8 cellular contexts compared by ENCODE assay signal in the genomic region with DNA sequence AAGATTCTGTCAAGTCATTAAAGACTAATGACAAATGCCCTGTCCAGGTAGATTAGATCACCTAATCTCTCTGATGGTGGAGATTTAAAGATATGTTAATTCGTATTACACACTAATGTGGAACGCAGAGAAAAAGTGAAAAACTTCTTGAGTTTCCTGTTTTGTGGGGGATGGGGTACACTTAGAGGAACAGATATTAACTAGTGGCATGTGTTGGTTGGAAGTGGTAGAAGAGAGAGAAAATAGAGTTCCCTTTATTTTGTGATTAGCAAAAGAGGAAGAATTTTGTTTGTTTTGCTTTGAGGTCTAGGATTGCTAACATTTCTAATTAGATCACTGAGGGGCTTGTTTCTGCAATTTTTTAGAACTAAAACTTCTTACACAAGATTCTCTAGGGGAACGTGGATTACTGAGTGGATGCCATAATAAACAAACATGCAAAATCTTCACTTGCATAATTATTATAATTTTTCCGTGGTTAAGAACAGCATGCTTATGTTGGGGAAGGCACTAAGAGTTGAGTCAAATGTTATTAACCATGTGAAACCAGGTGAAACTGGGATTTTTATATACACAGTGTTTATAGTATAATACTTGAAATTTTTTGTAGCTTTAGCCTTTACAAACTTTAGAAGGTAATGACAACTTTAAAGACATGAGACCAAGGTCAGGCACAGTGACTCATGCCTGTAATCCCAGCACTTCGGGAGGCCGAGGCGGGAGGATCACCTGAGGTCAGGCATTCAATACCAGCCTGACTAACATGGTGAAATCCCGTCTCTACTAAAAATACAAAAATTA.
DNase-seq lines count a peak whose midpoint lies in the region; ATAC-seq lines count a peak whose summit lies in the region.

No MANE protein-coding gene starts in this region.

- ATAC-seq in GM18867 (IDR thresholded peaks at IDR 0.05; ENCODE audit: unreplicated experiment) (peak; percentile 43), GM21528 (IDR thresholded peaks at IDR 0.05; ENCODE audit: low FRiP score, unreplicated experiment) (no peak), HG02588 (IDR thresholded peaks at IDR 0.05; ENCODE audit: unreplicated experiment) (no peak), GM18870 (IDR thresholded peaks at IDR 0.05; ENCODE audit: unreplicated experiment) (no peak)

- H3K27me3 Mint-ChIP-seq in IgD-negative memory B cell = no peaks in the 10 kb centered on the region
- no peaks in the 10 kb centered on the region for H3K27me3 Mint-ChIP-seq in activated naive CD8-positive, alpha-beta T cell

- H3K9me3 ChIP-seq in muscle layer of duodenum (ENCODE audit: control insufficient read depth in 1 of 2, low read length in 2 of 2) = no peaks in the 10 kb centered on the region

- peak overlapping the region; percentile 31 to 87 (median 70) for H3K4me3 Mint-ChIP-seq in IgD-negative memory B cell
- H3K4me3 Mint-ChIP-seq in activated naive CD8-positive, alpha-beta T cell = peak overlapping the region; percentile 79

- no peaks in the 10 kb centered on the region for H3K36me3 ChIP-seq in muscle layer of duodenum (ENCODE audit: control insufficient read depth in 1 of 2, insufficient read depth in 2 of 2, low read length in 2 of 2)

- peak overlapping the region; percentile 77 for H3K27ac ChIP-seq in muscle layer of duodenum (ENCODE audit: low read length)

- H3K9me3 Mint-ChIP-seq in IgD-negative memory B cell = no peaks in the 10 kb centered on the region
- peaks cover 6% of the 10 kb centered on the region for H3K9me3 Mint-ChIP-seq in activated naive CD8-positive, alpha-beta T cell (ENCODE audit: low read depth)

- peak overlapping the region in 1 of 2 donors; percentile 13 for H3K4me3 ChIP-seq in muscle layer of duodenum (ENCODE audit: low read depth in 1 of 2, low read length in 2 of 2)

- peaks cover 39 to 52% (median 41%) of the 10 kb centered on the region in 3 donors for H3K4me1 Mint-ChIP-seq in IgD-negative memory B cell
- peaks cover 62% of the 10 kb centered on the region for H3K4me1 Mint-ChIP-seq in activated naive CD8-positive, alpha-beta T cell (ENCODE audit: low read depth)

- H3K27me3 ChIP-seq in muscle layer of duodenum (ENCODE audit: low read depth, low read length) = no peaks in the 10 kb centered on the region

- H3K4me1 ChIP-seq in muscle layer of duodenum (ENCODE audit: control insufficient read depth in 1 of 2, insufficient read depth in 2 of 2, low read length in 2 of 2) = peaks cover 0 to 13% of the 10 kb centered on the region in 2 donors

- peak overlapping the region; percentile 68 to 96 (median 72) for H3K27ac Mint-ChIP-seq in IgD-negative memory B cell
- H3K27ac Mint-ChIP-seq in activated naive CD8-positive, alpha-beta T cell = peak overlapping the region; percentile 91

- H3K36me3 Mint-ChIP-seq in IgD-negative memory B cell = no peaks in the 10 kb centered on the region
- no peaks in the 10 kb centered on the region for H3K36me3 Mint-ChIP-seq in activated naive CD8-positive, alpha-beta T cell

- DNase-seq in NCI-H748 (lab: John Stamatoyannopoulos, UW; ENCODE audit: unreplicated experiment) = no peak
